In the genomic region with DNA sequence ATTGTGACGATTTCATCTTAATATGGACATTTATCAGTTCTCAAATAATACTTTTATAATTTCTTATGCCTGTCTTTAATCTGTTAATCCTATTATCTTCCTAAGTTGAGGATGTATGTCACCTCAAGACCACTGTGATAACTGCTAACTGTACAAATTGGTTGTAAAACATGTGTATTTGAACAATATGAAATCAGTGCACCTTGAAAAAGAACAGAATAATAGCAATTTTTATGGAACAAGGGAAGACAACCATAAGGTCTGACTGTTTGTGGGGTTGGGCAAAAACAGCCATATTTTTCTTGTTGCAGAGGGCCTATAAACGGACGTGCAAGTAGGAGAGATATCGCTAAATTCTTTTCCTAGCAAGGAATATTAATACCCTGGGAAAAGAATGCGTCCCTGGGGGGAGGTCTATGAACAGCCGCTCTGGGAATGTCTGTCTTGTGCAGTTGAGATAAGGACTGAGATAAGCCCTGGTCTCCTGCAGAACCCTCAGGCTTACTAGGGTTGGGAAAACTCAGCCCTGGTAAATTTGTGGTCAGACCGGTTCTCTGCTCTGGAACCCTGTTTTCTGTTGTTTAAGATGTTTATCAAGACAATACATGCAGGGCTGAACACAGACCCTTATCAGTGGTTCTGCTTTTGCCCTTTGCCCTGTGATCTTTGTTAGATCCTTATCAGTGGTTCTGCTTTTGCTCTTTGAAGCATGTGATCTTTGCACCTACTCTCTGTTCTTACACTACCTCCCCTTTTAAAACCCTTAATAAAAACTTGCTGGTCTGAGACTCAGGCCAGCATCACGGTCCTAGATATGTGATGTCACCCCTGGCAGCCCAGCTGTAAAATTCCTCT, we compare ENCODE assay signal across 5 cellular contexts. TPM values are rescaled to one million over a fixed set of nuclear protein-coding genes. Genes with fewer than 3 reads are reported as not detected.
"Had no signal": no experiment of that assay in that cellular context is flagged by ENCODE, and none has a peak within 500 bp of the region (broad histone marks: within the 10 kb centered on the region; RNA-seq: fewer than 3 reads in every experiment).

No MANE protein-coding gene starts in this region.

RNA-seq across cellular contexts. Expression of a gene that starts 52.0 kb away (rescaled TPM):
- total RNA-seq: activated CD8-positive, alpha-beta T cell treated with anti-CD3 and anti-CD28 coated beads for 36 hours; activated naive CD8-positive, alpha-beta T cell treated with anti-CD3 and anti-CD28 coated beads for 36 hours; cardiac muscle cell; mammary epithelial cell; pulmonary artery endothelial cell had no signal
- polyA plus RNA-seq: cardiac muscle cell, mammary epithelial cell had no signal
